In genomic region chr19:31499281-31499680, GRCh38 we compare ENCODE assay signal across 20 cellular contexts.
DNase-seq lines count a peak whose midpoint lies in the region; ATAC-seq, FAIRE-seq and TF ChIP-seq lines count a peak whose summit lies in the region.
"Had no signal": no experiment of that assay in that cellular context is flagged by ENCODE, and none has a peak within 500 bp of the region (broad histone marks: within the 10 kb centered on the region; RNA-seq: fewer than 3 reads in every experiment).

No MANE protein-coding gene starts in this region.

- H3K9me3 Mint-ChIP-seq in osteocyte (ENCODE audit: unreplicated experiment), result peaks cover 10% of the 10 kb centered on the region
- H3K9me3 Mint-ChIP-seq in activated CD4-positive, alpha-beta T cell treated with anti-CD3 and anti-CD28 coated beads, Interleukin-2, amount 10 ng/mL, durations not matched to agents 7 days and 5 days, result no peaks in the 10 kb centered on the region

- H3K4me1 ChIP-seq in HEK293 (ENCODE audit: control insufficient read depth, insufficient read depth, low read length) (no peaks in the 10 kb centered on the region), H1 (replicated peaks in 1 of 4; ENCODE audit: control insufficient read depth in 3 of 4, insufficient read depth in 4 of 4, low read length in 3 of 4) (no peaks in the 10 kb centered on the region; a peak in 1 of 7 replicates), HepG2 (ENCODE audit: insufficient read depth, low read length) (no peaks in the 10 kb centered on the region), right atrium auricular region (no peaks in the 10 kb centered on the region)

- H3K18ac ChIP-seq in H1 (ENCODE audit: extremely low read depth, low read length), result no peak overlapping the region

- TF ChIP-seq POLR2A in H1 (IDR thresholded peaks at IDR 0.05; ENCODE audit: control extremely low read depth in 1 of 2, low read depth in 2 of 2, low read length in 2 of 2) (no peak), HepG2 (IDR thresholded peaks at IDR 0.05; ENCODE audit: insufficient read depth in 1 of 2, low read depth in 2 of 2, low read length in 2 of 2) (no peak)

- H3K27me3 Mint-ChIP-seq in osteocyte (ENCODE audit: unreplicated experiment), result no peaks in the 10 kb centered on the region
- no peaks in the 10 kb centered on the region for H3K27me3 Mint-ChIP-seq in activated CD4-positive, alpha-beta T cell treated with anti-CD3 and anti-CD28 coated beads, Interleukin-2, amount 10 ng/mL, durations not matched to agents 7 days and 5 days

- 95% methylated on average over 3 of the region's 3 CpGs; no CpG with 5 or more reads in 1 of the 2 experiments for WGBS in H1 (ENCODE audit: extremely low coverage in 1 of 2, insufficient coverage in 1 of 2, insufficient read length in 1 of 2, insufficient replicate concordance in 2 of 2, low coverage in 1 of 2, low lambda C conversion rate in 2 of 2, missing lambda C conversion rate in 1 of 2), 2 experiments
- WGBS in HepG2 (ENCODE audit: low lambda C conversion rate), result 33% methylated on average over 3 of the region's 3 CpGs

- H3K4me3 ChIP-seq in HEK293 (ENCODE audit: low read depth, low read length) (no peak overlapping the region), H1 (ENCODE audit: extremely low read depth in 1 of 4, insufficient read depth in 2 of 4, low read depth in 3 of 4, low read length in 4 of 4) (no peak overlapping the region), HepG2 (replicated peaks in 1 of 3; ENCODE audit: insufficient read depth in 1 of 3, low read depth in 2 of 3, low read length in 3 of 3) (no peak overlapping the region), right atrium auricular region (no peak overlapping the region)

- no peak overlapping the region for H3K4ac ChIP-seq in H1 (replicated peaks; ENCODE audit: insufficient read length, low read depth, low read length)

- no peak overlapping the region for H4K5ac ChIP-seq in H1 (ENCODE audit: insufficient read length, low read depth, low read length)

- H3K27ac Mint-ChIP-seq in osteocyte (ENCODE audit: unreplicated experiment), result no peak overlapping the region
- no peak overlapping the region for H3K27ac Mint-ChIP-seq in activated CD4-positive, alpha-beta T cell treated with anti-CD3 and anti-CD28 coated beads, Interleukin-2, amount 10 ng/mL, durations not matched to agents 7 days and 5 days
- H3K27ac Mint-ChIP-seq: CD4-positive, alpha-beta memory T cell had no signal

- FAIRE-seq in H1 (lab: Jason Lieb, UNC) (no peak), HepG2 (lab: Jason Lieb, UNC) (no peak)
- FAIRE-seq: GM12891, GM18507 had no signal

- H3K36me3 ChIP-seq in HEK293 (ENCODE audit: control insufficient read depth in 2 of 2, insufficient read depth in 1 of 2, low read length in 2 of 2) (no peaks in the 10 kb centered on the region), H1 (ENCODE audit: control insufficient read depth in 2 of 4, insufficient read depth in 4 of 4, low read length in 3 of 4) (no peaks in the 10 kb centered on the region), HepG2 (replicated peaks in 1 of 2; ENCODE audit: control insufficient read depth in 1 of 2, insufficient read depth in 2 of 2, low read length in 2 of 2) (no peaks in the 10 kb centered on the region), right atrium auricular region (no peaks in the 10 kb centered on the region)

- TF ChIP-seq EP300 in H1 (IDR thresholded peaks at IDR 0.05; ENCODE audit: borderline replicate concordance in 1 of 2, low read depth in 2 of 2, low read length in 2 of 2), result no peak
- TF ChIP-seq EP300 in HepG2 (IDR thresholded peaks at IDR 0.05; ENCODE audit: low read depth in 2 of 2, low read length in 2 of 2), result no peak
- no peak for TF ChIP-seq EP300 in HepG2 (CRISPR knock-in tag; IDR thresholded peaks at IDR 0.05; ENCODE audit: borderline replicate concordance)

- TF ChIP-seq RAD21 in H1 (IDR thresholded peaks at IDR 0.05 in 1 of 2, conservative IDR thresholded peaks at IDR 0.05 in 1 of 2; ENCODE audit: low read depth in 2 of 2, low read length in 2 of 2) (no peak), HepG2 (CRISPR knock-in tag; IDR thresholded peaks at IDR 0.05) (no peak)

- no peaks in the 10 kb centered on the region for H3K23me2 ChIP-seq in H1 (ENCODE audit: low read depth, low read length)

- no peaks in the 10 kb centered on the region for H3K79me1 ChIP-seq in H1 (ENCODE audit: low read depth, low read length)

- H3K14ac ChIP-seq in H1 (ENCODE audit: insufficient read length), result no peak overlapping the region

- ATAC-seq in HepG2 (no peak), HG03196 (IDR thresholded peaks at IDR 0.05; ENCODE audit: unreplicated experiment) (no peak)

- POLR2A ChIA-PET in HEK293 (lab: Yijun Ruan, JAX), result no interaction called here
- POLR2A ChIA-PET in H1 (lab: Charles Lee; ENCODE audit: partially characterized antibody), result no interaction called here
- POLR2A ChIA-PET in HepG2 (lab: Yijun Ruan, JAX), result no interaction called here
- POLR2A ChIA-PET in activated CD4-positive, alpha-beta T cell treated with anti-CD3 and anti-CD28 coated beads, Interleukin-2, amount 10 ng/mL, durations not matched to agents 7 days and 5 days (lab: Charles Lee), result no interaction called here

- no peak overlapping the region for H2BK120ac ChIP-seq in H1 (replicated peaks; ENCODE audit: low read depth, low read length)

- H3K27ac ChIP-seq in HEK293 (ENCODE audit: extremely low read depth, low read depth, low read length) (no peak overlapping the region), H1 (ENCODE audit: low read depth, low read length) (no peak overlapping the region), HepG2 (ENCODE audit: extremely low read length, insufficient read depth, low read length) (no peak overlapping the region), right atrium auricular region (no peak overlapping the region)

- peak overlapping the region; percentile 64; the same call in 1 of the 2 replicates for H2BK12ac ChIP-seq in H1 (ENCODE audit: low read depth, low read length)

- H3K9ac ChIP-seq in H1 (replicated peaks in 1 of 4; ENCODE audit: extremely low read depth in 1 of 4, low read depth in 3 of 4, low read length in 3 of 4), result no peak overlapping the region
- H3K9ac ChIP-seq in HepG2 (ENCODE audit: insufficient read depth, low read depth, low read length), result no peak overlapping the region

- H2AFZ ChIP-seq in H1 (ENCODE audit: low read length), result no peak overlapping the region
- H2AFZ ChIP-seq in HepG2 (ENCODE audit: low read length), result no peak overlapping the region

- in situ Hi-C loops in HepG2 (cut with HindIII; ENCODE audit: extremely low pct_ligation_motif_present, low pct_unique_long_range_greater_than_20kb), result no loop called here

- H2AK5ac ChIP-seq in H1 (ENCODE audit: low read depth, low read length), result no peak overlapping the region

- no peak overlapping the region for H3K56ac ChIP-seq in H1 (replicated peaks; ENCODE audit: insufficient read length, low read depth, low read length)

- no peak overlapping the region for H3K4me2 ChIP-seq in H1 (ENCODE audit: insufficient read depth in 1 of 2, low read depth in 2 of 2, low read length in 2 of 2)
- H3K4me2 ChIP-seq in HepG2 (ENCODE audit: low read depth, low read length), result no peak overlapping the region

- BruUV-seq in HepG2 (replicated peaks; lab: Mats Ljungman, UMichigan), result no TSS peak

- H3K4me3 Mint-ChIP-seq in osteocyte (ENCODE audit: unreplicated experiment), result no peak overlapping the region
- no peak overlapping the region for H3K4me3 Mint-ChIP-seq in activated CD4-positive, alpha-beta T cell treated with anti-CD3 and anti-CD28 coated beads, Interleukin-2, amount 10 ng/mL, durations not matched to agents 7 days and 5 days
- H3K4me3 Mint-ChIP-seq: CD4-positive, alpha-beta memory T cell had no signal

- no peak overlapping the region for H4K91ac ChIP-seq in H1 (replicated peaks; ENCODE audit: insufficient read length, low read length)

- H2BK20ac ChIP-seq in H1 (ENCODE audit: low read length), result no peak overlapping the region

- no peaks in the 10 kb centered on the region for H4K20me1 ChIP-seq in H1 (replicated peaks in 1 of 2; ENCODE audit: control insufficient read depth in 1 of 2, insufficient read depth in 2 of 2, low read length in 2 of 2)
- H4K20me1 ChIP-seq in HepG2 (ENCODE audit: insufficient read depth, low read length), result no peaks in the 10 kb centered on the region

- H3K79me2 ChIP-seq in H1 (ENCODE audit: control insufficient read depth in 1 of 2, insufficient read depth in 2 of 2, low read length in 2 of 2), result no peaks in the 10 kb centered on the region
- H3K79me2 ChIP-seq in HepG2 (ENCODE audit: insufficient read depth, low read length), result no peaks in the 10 kb centered on the region

- H3K36me3 Mint-ChIP-seq in osteocyte (ENCODE audit: unreplicated experiment), result no peaks in the 10 kb centered on the region
- H3K36me3 Mint-ChIP-seq in activated CD4-positive, alpha-beta T cell treated with anti-CD3 and anti-CD28 coated beads, Interleukin-2, amount 10 ng/mL, durations not matched to agents 7 days and 5 days (ENCODE audit: low read depth), result no peaks in the 10 kb centered on the region
- H3K36me3 Mint-ChIP-seq: CD4-positive, alpha-beta memory T cell had no signal

- no peak overlapping the region for H4K8ac ChIP-seq in H1 (ENCODE audit: extremely low read depth, insufficient read depth, low read length)

- peak in 1 of 2 experiments; percentile 22 for DNase-seq in H1 (ENCODE audit: low read depth in 1 of 2, low spot score in 2 of 2)
- DNase-seq in osteocyte (ENCODE audit: extremely low spot score, unreplicated experiment), result peak; percentile 36
- no peak for DNase-seq in HepG2 (ENCODE audit: low spot score)
- no peak for DNase-seq in activated CD4-positive, alpha-beta T cell treated with anti-CD3 and anti-CD28 coated beads, Interleukin-2, amount 10 ng/mL, durations not matched to agents 7 days and 5 days
- DNase-seq in right atrium auricular region (ENCODE audit: low spot score), result no peak
- DNase-seq: 8988T; C1 segment of cervical spinal cord; Calu3; CD4-positive, alpha-beta memory T cell; COR-L47; DMS53; DMS79 treated with DMSO at 0.1 percent for 48 hours; GF-D8; GOT3; H7; HCEC 1CT had no signal

- no peak overlapping the region for H2BK15ac ChIP-seq in H1 (ENCODE audit: low read length)

- CTCF ChIA-PET in HEK293 (lab: Yijun Ruan, JAX), result interaction anchor here (0.7 to 0.8 kb wide), 3 partner anchors 35 to 726 kb away, joined by 3 read pairs; no protein-coding TSS in a partner anchor
- CTCF ChIA-PET in H1 (lab: Charles Lee; ENCODE audit: partially characterized antibody), result interaction anchor here (1.2 kb wide), 2 partner anchors 39 to 444 kb away, joined by 3 to 5 read pairs; no protein-coding TSS in a partner anchor
- CTCF ChIA-PET in HepG2 (lab: Yijun Ruan, JAX; ENCODE audit: low intra/inter-chr PET ratio, low total read pairs), result no interaction called here
- CTCF ChIA-PET in activated CD4-positive, alpha-beta T cell treated with anti-CD3 and anti-CD28 coated beads, Interleukin-2, amount 10 ng/mL, durations not matched to agents 7 days and 5 days (lab: Charles Lee), result interaction anchor here (0.6 to 1.8 kb wide), 2 partner anchors 19 to 538 kb away, joined by 3 to 4 read pairs; no protein-coding TSS in a partner anchor

- no peak overlapping the region for H3K23ac ChIP-seq in H1 (ENCODE audit: insufficient read length)

- no peaks in the 10 kb centered on the region for H3K27me3 ChIP-seq in H1 (replicated peaks in 1 of 4; ENCODE audit: control insufficient read depth in 3 of 4, extremely low read depth in 1 of 4, insufficient read depth in 3 of 4, low read length in 3 of 4)
- no peaks in the 10 kb centered on the region for H3K27me3 ChIP-seq in HepG2 (ENCODE audit: control insufficient read depth in 1 of 2, insufficient read depth in 2 of 2, low read length in 2 of 2)
- no peaks in the 10 kb centered on the region for H3K27me3 ChIP-seq in right atrium auricular region

- H3K9me3 ChIP-seq in HEK293 (ENCODE audit: control insufficient read depth, insufficient read depth, low read depth, low read length), result 0 out of 2 replicates have a peak, but pooled peaks cover 2% of the 10 kb centered on the region
- no peaks in the 10 kb centered on the region for H3K9me3 ChIP-seq in H1 (ENCODE audit: insufficient read depth in 2 of 2, low read depth in 1 of 2, low read length in 1 of 2)
- peaks cover 69% of the 10 kb centered on the region for H3K9me3 ChIP-seq in HepG2 (ENCODE audit: low read length)
- no peaks in the 10 kb centered on the region for H3K9me3 ChIP-seq in right atrium auricular region

- intact Hi-C loops in HepG2 (cut with micrococcal nuclease; ENCODE audit: unreplicated experiment), result no loop called here

- no peak for TF ChIP-seq CTCF in HEK293 (tag by site-specific recombination; IDR thresholded peaks at IDR 0.05)
- no peak for TF ChIP-seq CTCF in H1 (IDR thresholded peaks at IDR 0.05; ENCODE audit: control extremely low read depth in 1 of 3, insufficient read depth in 1 of 3, low read depth in 1 of 3, low read length in 3 of 3)
- TF ChIP-seq CTCF in osteocyte (IDR thresholded peaks at IDR 0.05), result no peak
- TF ChIP-seq CTCF in HepG2 (CRISPR knock-in tag; IDR thresholded peaks at IDR 0.05), result no peak
- no peak for TF ChIP-seq CTCF in right atrium auricular region (IDR thresholded peaks at IDR 0.05)

- no peaks in the 10 kb centered on the region for H3K4me1 Mint-ChIP-seq in osteocyte (ENCODE audit: unreplicated experiment)
- no peaks in the 10 kb centered on the region for H3K4me1 Mint-ChIP-seq in activated CD4-positive, alpha-beta T cell treated with anti-CD3 and anti-CD28 coated beads, Interleukin-2, amount 10 ng/mL, durations not matched to agents 7 days and 5 days
- H3K4me1 Mint-ChIP-seq: CD4-positive, alpha-beta memory T cell had no signal

- H2BK5ac ChIP-seq in H1 (ENCODE audit: low read depth, low read length), result no peak overlapping the region
